Comparison of ENCODE assay signal across 24 cellular contexts in the genomic region with DNA sequence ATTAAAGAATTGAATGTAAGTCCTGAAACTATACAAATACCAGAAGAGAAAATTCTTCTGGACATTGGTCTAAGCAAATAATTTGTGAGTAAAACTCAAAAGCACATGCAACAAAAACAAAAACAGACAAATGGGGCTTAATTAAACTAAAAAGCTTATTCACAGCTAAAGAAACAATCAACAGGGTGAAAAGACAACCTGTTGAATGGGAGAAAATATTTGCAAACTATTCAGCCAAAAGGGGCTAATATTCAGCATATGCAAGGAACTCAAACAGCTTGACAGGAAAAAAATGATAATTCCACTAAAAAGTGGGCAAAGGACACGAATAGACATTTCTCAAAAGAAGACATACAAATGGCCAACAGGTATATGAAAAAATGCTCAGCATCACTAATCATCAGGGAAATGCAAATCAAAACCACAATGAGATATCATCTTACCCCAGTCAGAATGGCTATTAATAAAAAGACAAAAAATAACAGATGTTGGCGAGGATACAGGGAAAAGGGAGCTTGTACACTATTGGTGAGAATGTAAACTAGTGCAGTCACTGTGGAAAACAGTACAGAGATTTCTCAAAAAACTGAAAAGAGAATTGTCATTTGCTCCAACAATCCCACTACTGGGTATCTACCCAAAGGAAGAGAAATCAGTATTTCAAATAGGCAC.
"Had no signal": no experiment of that assay in that cellular context is flagged by ENCODE, and none has a peak within 500 bp of the region (broad histone marks: within the 10 kb centered on the region; RNA-seq: fewer than 3 reads in every experiment).

No MANE protein-coding gene starts in this region.

- H3K4me3 ChIP-seq: stomach, suprapubic skin, testis, thoracic aorta, thyroid gland, tibial artery, tibial nerve, transverse colon, upper lobe of left lung, upper lobe of right lung, uterus, vagina had no signal

- H3K36me3 ChIP-seq: stomach, suprapubic skin, thoracic aorta, thyroid gland, tibial artery, tibial nerve, transverse colon, upper lobe of left lung, upper lobe of right lung, uterus, vagina had no signal

- H3K4me1 ChIP-seq: upper lobe of right lung had no signal

- DNase-seq: stimulated activated CD4-positive, alpha-beta T cell treated with anti-CD3 and anti-CD28 coated beads, Interleukin-2, amount 100 ng/mL, for 48 hours; stimulated activated CD4-positive, alpha-beta T cell treated with anti-CD3 and anti-CD28 coated beads, Interleukin-4, amount 100 ng/mL, for 1 hour; stimulated activated CD4-positive, alpha-beta T cell treated with anti-CD3 and anti-CD28 coated beads, Interleukin-4, amount 100 ng/mL, for 24 hours; stimulated activated CD4-positive, alpha-beta T cell treated with anti-CD3 and anti-CD28 coated beads, Interleukin-4, amount 100 ng/mL, for 4 hours; stimulated activated CD8-positive, alpha-beta memory T cell treated with anti-CD3 and anti-CD28 coated beads, Interleukin-4, amount 100 ng/mL, for 48 hours; stimulated activated naive B cell treated with anti-CD40 and anti-IgM and Interleukin-4, amounts not matched to agents 10 μg/mL and 1 μg/mL and 100 μg/mL, for 72 hours; stimulated activated naive CD4-positive, alpha-beta T cell; stimulated activated naive CD4-positive, alpha-beta T cell treated with Interleukin-2 at 50 U/mL for 16 hours; stimulated activated naive CD8-positive, alpha-beta T cell treated with anti-CD3 and anti-CD28 coated beads, Interleukin-15, amount 100 ng/mL, for 72 hours; stimulated activated naive CD8-positive, alpha-beta T cell treated with anti-CD3 and anti-CD28 coated beads, Interleukin-15, Interleukin-2, amounts not matched to agents 100 U/mL and 50 U/mL, for 24 hours; stomach; substantia nigra; testis; thyroid gland; tibial artery; transverse colon; trophoblast cell; upper lobe of left lung; upper lobe of right lung; uterus had no signal

- H3K9me3 ChIP-seq: testis, thoracic aorta, thyroid gland, tibial artery, transverse colon, upper lobe of left lung, upper lobe of right lung, uterus, vagina had no signal

- H3K27ac ChIP-seq: stomach, suprapubic skin, testis, thoracic aorta, thyroid gland, tibial artery, tibial nerve, transverse colon, upper lobe of left lung, upper lobe of right lung, uterus, vagina had no signal
